Comparison of ENCODE assay signal across 27 cellular contexts in the genomic region with DNA sequence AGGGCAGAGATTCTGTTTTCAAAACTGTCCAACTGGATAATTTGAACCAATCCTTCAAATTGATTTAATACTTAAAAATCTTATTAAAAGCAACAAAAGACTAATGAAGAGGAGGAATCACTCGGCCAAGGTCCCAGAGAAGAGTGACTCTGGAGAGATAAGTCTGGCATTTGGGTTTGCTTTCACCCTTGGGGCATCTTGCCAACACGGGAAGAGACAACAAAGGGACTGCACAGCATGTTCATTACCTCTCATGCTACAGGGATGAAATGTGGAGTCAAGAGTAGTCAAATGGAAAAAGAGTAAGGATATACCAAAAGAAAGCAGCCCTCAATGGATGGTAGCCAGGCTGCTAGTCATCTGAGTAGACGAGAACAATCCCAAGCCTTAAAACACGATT.
"Had no signal": no experiment of that assay in that cellular context is flagged by ENCODE, and none has a peak within 500 bp of the region (broad histone marks: within the 10 kb centered on the region; RNA-seq: fewer than 3 reads in every experiment).

No MANE protein-coding gene starts in this region.

- H3K27ac ChIP-seq: brain microvascular endothelial cell, coronary artery, esophagus muscularis mucosa, foreskin keratinocyte, gastrocnemius medialis, heart left ventricle, VCaP had no signal

- H3K9me3 ChIP-seq: esophagus muscularis mucosa, gastrocnemius medialis had no signal

- H3K4me3 ChIP-seq: coronary artery, esophagus muscularis mucosa, gastrocnemius medialis, heart left ventricle had no signal

- H3K27me3 ChIP-seq: brain microvascular endothelial cell, esophagus muscularis mucosa, foreskin keratinocyte, gastrocnemius medialis, heart left ventricle had no signal

- DNase-seq: activated CD4-positive, alpha-beta memory T cell treated with anti-CD3 and anti-CD28 coated beads, Interleukin-2, amount 10 ng/mL, durations not matched to agents 7 days and 5 days; activated CD4-positive, alpha-beta T cell treated with anti-CD3 and anti-CD28 coated beads for 1 hour; activated CD4-positive, alpha-beta T cell treated with anti-CD3 and anti-CD28 coated beads for 4 hours; activated CD4-positive, alpha-beta T cell treated with anti-CD3 and anti-CD28 coated beads, Interleukin-2, amount 10 ng/mL, durations not matched to agents 7 days and 5 days; activated CD4-positive, alpha-beta T cell treated with anti-CD3 and anti-CD28 coated beads, Interleukin-2, amount 50 U/mL, for 4 hours; activated CD8-positive, alpha-beta memory T cell treated with anti-CD3 and anti-CD28 coated beads, Interleukin-2, amount 50 U/mL, for 48 hours; activated gamma-delta T cell; activated naive CD4-positive, alpha-beta T cell; activated naive CD4-positive, alpha-beta T cell treated with anti-CD3 and anti-CD28 coated beads, Interleukin-2, amount 10 ng/mL, durations not matched to agents 7 days and 5 days; activated naive CD8-positive, alpha-beta T cell treated with anti-CD3 and anti-CD28 coated beads, Interleukin-2, amount 10 ng/mL, durations not matched to agents 7 days and 5 days; activated T-cell treated with anti-CD3 and anti-CD28 coated beads for 4 hours; activated T-cell treated with anti-CD3 and anti-CD28 coated beads, Interleukin-2, amount 50 U/mL, for 24 hours; activated T-cell treated with anti-CD3 and anti-CD28 coated beads, Interleukin-2, amount 50 U/mL, for 72 hours; amniotic stem cell; anterior cingulate cortex; brain microvascular endothelial cell; effector CD4-positive, alpha-beta T cell; effector memory CD8-positive, alpha-beta T cell; erythroblast; foreskin keratinocyte; gastrocnemius medialis; glutamatergic neuron; heart left ventricle; T-helper 2 cell had no signal

- H3K36me3 ChIP-seq: brain microvascular endothelial cell, esophagus muscularis mucosa, gastrocnemius medialis, heart left ventricle had no signal

- H3K4me1 ChIP-seq: esophagus muscularis mucosa, foreskin keratinocyte, gastrocnemius medialis, heart left ventricle had no signal
